21 cellular contexts compared by ENCODE assay signal in the genomic region with DNA sequence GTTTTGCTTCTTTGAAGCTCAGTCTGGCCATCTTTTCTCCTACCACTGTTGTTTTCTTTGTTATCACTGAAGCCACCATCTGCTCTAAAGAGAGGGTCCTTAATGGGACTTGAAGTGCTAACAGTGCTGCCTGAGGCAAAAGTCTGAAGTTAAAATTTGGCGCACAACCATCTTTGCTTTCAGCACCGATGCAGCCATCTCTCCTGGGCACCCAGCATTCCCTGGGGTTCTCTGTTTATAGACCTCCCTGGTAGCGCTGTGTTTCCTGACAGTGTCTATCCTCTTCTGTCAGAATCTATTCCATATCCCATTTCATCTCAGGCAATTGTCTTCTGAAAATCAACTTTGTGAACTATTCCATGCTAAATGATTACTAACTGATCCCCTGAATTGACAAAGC.
"Had no signal": no experiment of that assay in that cellular context is flagged by ENCODE, and none has a peak within 500 bp of the region (broad histone marks: within the 10 kb centered on the region; RNA-seq: fewer than 3 reads in every experiment).

No MANE protein-coding gene starts in this region.

- H3K79me2 ChIP-seq: hepatocyte had no signal

- H3K4me3 Mint-ChIP-seq: brain; dendritic cell treated with granulocyte-macrophage colony-stimulating factor and Interleukin-4, amounts not matched to agents 40 ng/mL and 50 ng/mL, for 4 days; immature natural killer cell; nephron progenitor cell; stimulated activated naive B cell treated with anti-CD40 and anti-IgM and Interleukin-4, amounts not matched to agents 10 μg/mL and 1 μg/mL and 100 μg/mL, for 72 hours; WTC11 had no signal

- H3K4me3 ChIP-seq: hepatocyte, lower lobe of right lung, mucosa of descending colon, transverse colon had no signal

- H3K4me1 ChIP-seq: lower lobe of right lung, transverse colon had no signal

- H3K27ac ChIP-seq: hepatocyte, lower lobe of right lung, transverse colon had no signal

- H3K27ac Mint-ChIP-seq: activated naive CD4-positive, alpha-beta T cell treated with anti-CD3 and anti-CD28 coated beads, Interleukin-2, amount 50 U/mL, for 72 hours; dendritic cell treated with granulocyte-macrophage colony-stimulating factor and Interleukin-4, amounts not matched to agents 40 ng/mL and 50 ng/mL, for 4 days; immature natural killer cell; nephron progenitor cell; stimulated activated naive B cell treated with anti-CD40 and anti-IgM and Interleukin-4, amounts not matched to agents 10 μg/mL and 1 μg/mL and 100 μg/mL, for 72 hours; WTC11 had no signal

- H3K36me3 ChIP-seq: lower lobe of right lung, transverse colon had no signal

- H3K9me3 Mint-ChIP-seq: brain, nephron progenitor cell, WTC11 had no signal

- H3K9me3 ChIP-seq: lower lobe of right lung, mucosa of descending colon, transverse colon had no signal

- H3K4me1 Mint-ChIP-seq: brain; immature natural killer cell; nephron progenitor cell; stimulated activated naive B cell treated with anti-CD40 and anti-IgM and Interleukin-4, amounts not matched to agents 10 μg/mL and 1 μg/mL and 100 μg/mL, for 72 hours; WTC11 had no signal

- H3K27me3 ChIP-seq: hepatocyte, transverse colon had no signal

- H3K36me3 Mint-ChIP-seq: activated naive CD4-positive, alpha-beta T cell treated with anti-CD3 and anti-CD28 coated beads, Interleukin-2, amount 50 U/mL, for 72 hours; brain; immature natural killer cell; stimulated activated naive B cell treated with anti-CD40 and anti-IgM and Interleukin-4, amounts not matched to agents 10 μg/mL and 1 μg/mL and 100 μg/mL, for 72 hours; WTC11 had no signal

- H3K4me2 ChIP-seq: hepatocyte had no signal

- H3K27me3 Mint-ChIP-seq: brain; dendritic cell treated with granulocyte-macrophage colony-stimulating factor and Interleukin-4, amounts not matched to agents 40 ng/mL and 50 ng/mL, for 4 days; stimulated activated naive B cell treated with anti-CD40 and anti-IgM and Interleukin-4, amounts not matched to agents 10 μg/mL and 1 μg/mL and 100 μg/mL, for 72 hours had no signal

- DNase-seq: activated T-cell treated with anti-CD3 and anti-CD28 coated beads, Interleukin-2, amount 50 U/mL, for 1 hour; aorta; effector CD4-positive, alpha-beta T cell; foreskin fibroblast; immature natural killer cell; lower lobe of right lung; mesendoderm; mucosa of descending colon; nephron progenitor cell; occipital lobe; posterior cingulate gyrus; small intestine; stimulated activated CD4-positive, alpha-beta T cell treated with anti-CD3 and anti-CD28 coated beads, Interleukin-2, amount 100 ng/mL, for 48 hours; stimulated activated CD8-positive, alpha-beta memory T cell treated with anti-CD3 and anti-CD28 coated beads, Interleukin-4, amount 100 ng/mL, for 48 hours; stimulated activated naive B cell treated with anti-CD40 and anti-IgM and Interleukin-4, amounts not matched to agents 10 μg/mL and 1 μg/mL and 100 μg/mL, for 72 hours; transverse colon had no signal
